9 cellular contexts compared by ENCODE assay signal in the genomic region with DNA sequence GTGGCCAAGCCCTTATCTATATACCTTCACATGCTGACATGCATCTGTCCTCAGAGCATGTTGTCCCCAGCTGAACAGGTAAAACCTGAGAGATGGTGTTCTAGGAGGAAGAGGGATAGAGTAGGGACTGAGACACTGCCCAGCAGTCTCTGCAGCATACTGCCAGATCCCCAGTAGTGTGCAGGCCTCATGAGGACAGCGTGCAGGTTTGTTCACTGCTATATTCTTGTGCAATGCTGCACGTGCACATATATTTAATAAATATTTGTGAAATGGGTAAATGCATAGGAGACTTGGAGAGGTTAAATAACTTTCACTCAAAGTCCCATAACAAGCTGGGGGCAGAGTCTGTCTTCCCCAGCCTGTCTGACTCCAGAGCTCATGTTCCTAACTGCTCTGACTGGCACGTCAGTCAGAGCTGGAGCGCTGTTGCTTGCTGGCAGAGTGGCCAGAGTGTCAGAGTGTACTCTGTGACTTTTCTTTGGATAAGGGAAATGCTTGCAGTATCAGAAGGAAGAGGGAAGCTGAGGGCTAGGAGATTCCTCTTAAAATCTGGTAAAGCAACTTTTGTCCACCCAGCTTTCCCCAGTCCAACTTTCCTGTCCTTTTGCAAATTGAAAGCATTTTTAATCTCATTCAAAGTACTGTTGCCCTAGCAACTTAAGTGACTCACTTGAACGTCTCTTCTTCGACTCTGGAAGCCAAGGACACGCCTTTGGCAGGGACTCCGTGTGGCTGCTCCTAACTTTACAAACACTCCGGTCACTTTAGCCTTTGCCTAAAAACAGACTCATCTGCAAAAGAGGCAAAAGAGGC. TPM values are rescaled to one million over a fixed set of nuclear protein-coding genes. Genes with fewer than 3 reads are reported as not detected.
DNase-seq lines count a peak whose midpoint lies in the region; ATAC-seq and TF ChIP-seq lines count a peak whose summit lies in the region.
"Had no signal": no experiment of that assay in that cellular context is flagged by ENCODE, and none has a peak within 500 bp of the region (broad histone marks: within the 10 kb centered on the region; RNA-seq: fewer than 3 reads in every experiment).

No MANE protein-coding gene starts in this region.

- intact Hi-C loops in ovary (cut with DNase I) = loop anchor here in 2 of 4 donors (5.0 to 10.0 kb wide), 2 partner anchors 95 to 98 kb away; a partner anchor contains a TSS

- peaks cover 10% of the 10 kb centered on the region for H3K4me1 ChIP-seq in ovary (ENCODE audit: insufficient read depth)

- no peaks in the 10 kb centered on the region for H3K36me3 ChIP-seq in ovary

- ATAC-seq in GM18519 (IDR thresholded peaks at IDR 0.05; ENCODE audit: low FRiP score, unreplicated experiment) = no peak

- no peak overlapping the region for H3K4me3 Mint-ChIP-seq in endothelial cell (ENCODE audit: unreplicated experiment)

- no peaks in the 10 kb centered on the region for H3K9me3 Mint-ChIP-seq in endothelial cell (ENCODE audit: unreplicated experiment)

- H3K4me1 Mint-ChIP-seq in endothelial cell (ENCODE audit: unreplicated experiment) = no peaks in the 10 kb centered on the region

- no peak overlapping the region for H3K27ac Mint-ChIP-seq in endothelial cell (ENCODE audit: unreplicated experiment)

- TF ChIP-seq EP300 in ovary (IDR thresholded peaks at IDR 0.05) = no peak

- 9 to 15% (median 13%) methylated on average over 9 of the region's 9 CpGs for WGBS in ovary, 3 donors

- H3K27me3 ChIP-seq in ovary = no peaks in the 10 kb centered on the region

- peak overlapping the region in 1 of 2 donors; percentile 56 for H3K27ac ChIP-seq in ovary

- TF ChIP-seq POLR2A in ovary (IDR thresholded peaks at IDR 0.05) = no peak

- H3K4me3 ChIP-seq in foreskin fibroblast (ENCODE audit: low read depth in 1 of 2, low read length in 2 of 2) (peak overlapping the region; percentile 22 to 46), ovary (no peak overlapping the region)

- no peaks in the 10 kb centered on the region for H3K9me3 ChIP-seq in ovary

- DNase-seq in AG20443 (ENCODE audit: low spot score) = peak; percentile 87
- DNase-seq in RPMI7951 (ENCODE audit: low read depth) = peak; percentile 74
- DNase-seq in foreskin fibroblast = peak; percentile 75 to 90
- DNase-seq in ovary = peak; percentile 80 to 90 (median 86)
- DNase-seq in activated naive CD4-positive, alpha-beta T cell (lab: John Stamatoyannopoulos, UW) = no peak
- DNase-seq in endothelial cell (ENCODE audit: low spot score) = no peak
- no peak for DNase-seq in RPMI8226
- DNase-seq: activated CD8-positive, alpha-beta memory T cell treated with anti-CD3 and anti-CD28 coated beads, Interleukin-2, amount 50 U/mL, for 4 hours had no signal

- no peaks in the 10 kb centered on the region for H3K27me3 Mint-ChIP-seq in endothelial cell (ENCODE audit: unreplicated experiment)

- TF ChIP-seq CTCF in foreskin fibroblast (IDR thresholded peaks at IDR 0.05; ENCODE audit: low read depth, low read length) (no peak), ovary (IDR thresholded peaks at IDR 0.05) (no peak), endothelial cell (IDR thresholded peaks at IDR 0.05; ENCODE audit: unreplicated experiment) (no peak)

- H3K36me3 Mint-ChIP-seq in endothelial cell (ENCODE audit: low read depth, unreplicated experiment) = no peaks in the 10 kb centered on the region

RNA-seq across cellular contexts. Expression of a gene that starts 14.9 kb away (rescaled TPM):
- 4.4 and 7.0 TPM in 2 replicates for total RNA-seq in RPMI7951 (2014; rRNA removed; shearing (Covaris generic))
- total RNA-seq in ovary (10 to 100 TPM in 3 of 7 donors, 1 to 10 TPM in 4; 5.2 to 15.7 (median 9.7) TPM), endothelial cell (ENCODE audit: unreplicated experiment) (7.5 TPM)
- 10 to 100 TPM in 1 of 2 donors, 1 to 10 TPM in 1; 3.1 to 10.5 TPM for polyA plus RNA-seq in ovary

RNA-seq across cellular contexts. Expression of a gene that starts 40.1 kb away (rescaled TPM):
- 3.4 and 5.5 TPM in 2 replicates for total RNA-seq in RPMI7951 (2014; rRNA removed; shearing (Covaris generic))
- total RNA-seq in ovary = 10 to 100 TPM in 6 of 7 donors, 1 to 10 TPM in 1; 8.5 to 41.7 (median 30.3) TPM
- 10 to 100 TPM; 10.3 to 13.1 TPM for polyA plus RNA-seq in ovary
- 14.0 TPM for total RNA-seq in endothelial cell (ENCODE audit: unreplicated experiment)

Comparison
In these comparisons a context has a peak if more than half of its experiments do, and no peak if none do; other contexts are left out.
1. DNase-seq: peak in AG20443 (single experiment), RPMI7951 (single experiment), foreskin fibroblast (2 of 2) and ovary (5 of 5); none in activated naive CD4-positive, alpha-beta T cell (0 of 4), endothelial cell (single experiment) and RPMI8226 (single experiment).